ENCODE assay signal across 1 cellular context in the genomic region with DNA sequence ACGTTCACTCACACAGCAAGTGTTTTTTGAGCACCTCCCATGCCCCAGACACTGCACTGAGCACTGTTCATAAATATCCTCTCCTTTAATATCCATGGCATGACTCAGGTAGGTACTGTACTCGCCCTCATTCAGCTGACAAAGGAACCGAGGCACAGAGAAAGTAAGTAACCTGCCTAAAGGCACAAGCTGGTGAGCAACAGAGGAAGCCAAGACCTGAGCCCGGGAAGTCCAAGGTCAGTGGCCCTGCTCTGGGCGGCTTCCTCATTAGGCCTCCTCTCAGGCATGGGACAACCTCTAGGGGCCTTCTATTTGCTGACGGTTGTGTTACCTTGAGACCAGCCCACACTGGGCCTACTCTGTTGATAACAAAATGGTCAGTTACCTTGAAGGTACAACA.
TF ChIP-seq lines count a peak whose summit lies in the region.

No MANE protein-coding gene starts in this region.

TF ChIP-seq in H1, 55 proteins besides CTCF, POLR2A, EP300 and RAD21:
- TF ChIP-seq SAP30 (IDR thresholded peaks at IDR 0.05; ENCODE audit: insufficient read depth, insufficient replicate concordance, low read length): no peak
- no peak for TF ChIP-seq TAF1 (IDR thresholded peaks at IDR 0.05; ENCODE audit: low read depth, low read length)
- TF ChIP-seq GABPA (IDR thresholded peaks at IDR 0.05; ENCODE audit: borderline replicate concordance, insufficient read depth, low read length): no peak
- no peak for TF ChIP-seq USF2 (IDR thresholded peaks at IDR 0.05; ENCODE audit: low read length)
- no peak for TF ChIP-seq KDM5A (IDR thresholded peaks at IDR 0.05; ENCODE audit: low read length)
- TF ChIP-seq KDM4A (IDR thresholded peaks at IDR 0.05; ENCODE audit: low read depth, low read length, severe bottlenecking): no peak
- TF ChIP-seq CREB1 (IDR thresholded peaks at IDR 0.05): no peak
- TF ChIP-seq EZH2 (IDR thresholded peaks at IDR 0.05; ENCODE audit: low read depth, low read length, severe bottlenecking): no peak
- no peak for TF ChIP-seq HDAC6 (IDR thresholded peaks at IDR 0.05; ENCODE audit: low read depth, low read length)
- no peak for TF ChIP-seq BRCA1 (IDR thresholded peaks at IDR 0.05; ENCODE audit: low read depth, low read length)
- no peak for TF ChIP-seq TBP (IDR thresholded peaks at IDR 0.05; ENCODE audit: low read depth, low read length)
- TF ChIP-seq BCL11A (IDR thresholded peaks at IDR 0.05; ENCODE audit: low read depth in 2 of 2, low read length in 2 of 2): no peak
